Comparison of ENCODE assay signal across 26 cellular contexts in the genomic region with DNA sequence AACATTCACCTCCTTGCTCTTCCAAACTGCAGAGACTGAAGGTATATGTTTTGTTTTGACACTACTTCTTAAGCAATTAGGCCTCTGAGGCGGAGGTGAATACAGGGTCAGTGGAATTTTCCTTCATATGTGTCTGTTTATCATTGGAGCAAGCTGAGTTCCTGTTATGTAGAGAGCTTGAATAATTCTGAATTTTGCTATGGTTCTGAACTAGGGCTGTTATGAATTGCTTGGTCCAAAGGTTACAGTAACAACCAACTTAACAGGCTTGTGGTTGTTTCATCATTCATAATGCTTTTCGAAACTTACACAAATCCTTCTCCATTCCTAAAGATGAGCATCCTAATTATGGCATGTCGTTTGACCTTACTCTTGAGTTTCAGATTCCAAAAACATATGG.
"Had no signal": no experiment of that assay in that cellular context is flagged by ENCODE, and none has a peak within 500 bp of the region (broad histone marks: within the 10 kb centered on the region; RNA-seq: fewer than 3 reads in every experiment).

No MANE protein-coding gene starts in this region.

- H3K4me1 ChIP-seq: neural progenitor cell had no signal

- H3K36me3 Mint-ChIP-seq: activated naive CD8-positive, alpha-beta T cell treated with anti-CD3 and anti-CD28 coated beads for 36 hours; neural progenitor cell had no signal

- H3K4me3 Mint-ChIP-seq: activated naive CD4-positive, alpha-beta T cell treated with anti-CD3 and anti-CD28 coated beads for 36 hours; activated naive CD8-positive, alpha-beta T cell treated with anti-CD3 and anti-CD28 coated beads for 36 hours; activated T-helper 1 cell treated with anti-CD3 and anti-CD28 coated beads, Interleukin-12 subunit alpha, Interleukin-12 subunit beta, Interleukin-2, Interleukin-4 antibody, amounts not matched to agents 30 ng/mL and 10 ng/mL and 1 ng/mL, durations not matched to agents 14 hours and 24 hours and 36 hours; effector memory CD8-positive, alpha-beta T cell; naive thymus-derived CD8-positive, alpha-beta T cell; neural progenitor cell; stimulated activated naive CD8-positive, alpha-beta T cell treated with anti-CD3 and anti-CD28 coated beads, Interleukin-15, Interleukin-2, amounts not matched to agents 100 ng/mL and 50 ng/mL, for 24 hours had no signal

- H3K9ac ChIP-seq: neural progenitor cell had no signal

- H2AFZ ChIP-seq: neural progenitor cell had no signal

- H3K9me3 ChIP-seq: spleen, thoracic aorta had no signal

- H3K27ac ChIP-seq: brain microvascular endothelial cell, neural progenitor cell, thoracic aorta had no signal

- ATAC-seq: effector memory CD8-positive, alpha-beta T cell; left ventricle myocardium superior; naive thymus-derived CD8-positive, alpha-beta T cell; right cardiac atrium had no signal

- H3K27ac Mint-ChIP-seq: activated naive CD4-positive, alpha-beta T cell treated with anti-CD3 and anti-CD28 coated beads for 36 hours; activated naive CD8-positive, alpha-beta T cell treated with anti-CD3 and anti-CD28 coated beads for 36 hours; activated T-helper 1 cell treated with anti-CD3 and anti-CD28 coated beads, Interleukin-12 subunit alpha, Interleukin-12 subunit beta, Interleukin-2, Interleukin-4 antibody, amounts not matched to agents 30 ng/mL and 10 ng/mL and 1 ng/mL, durations not matched to agents 14 hours and 24 hours and 36 hours; effector memory CD8-positive, alpha-beta T cell; naive thymus-derived CD8-positive, alpha-beta T cell; neural progenitor cell; stimulated activated naive CD8-positive, alpha-beta T cell treated with anti-CD3 and anti-CD28 coated beads, Interleukin-15, Interleukin-2, amounts not matched to agents 100 ng/mL and 50 ng/mL, for 24 hours had no signal

- H3K4me3 ChIP-seq: neural progenitor cell, spleen, thoracic aorta had no signal

- DNase-seq: activated CD4-positive, alpha-beta T cell treated with anti-CD3 and anti-CD28 coated beads for 4 hours; activated CD4-positive, alpha-beta T cell treated with anti-CD3 and anti-CD28 coated beads, Interleukin-2, amount 50 U/mL, for 4 hours; activated CD8-positive, alpha-beta memory T cell treated with anti-CD3 and anti-CD28 coated beads, Interleukin-2, amount 50 U/mL, for 4 hours; activated effector memory CD4-positive, alpha-beta T cell treated with anti-CD3 and anti-CD28 coated beads, Interleukin-2, amount 50 U/mL, for 16 hours; activated naive CD4-positive, alpha-beta T cell treated with anti-CD3 and anti-CD28 coated beads for 36 hours; activated naive CD8-positive, alpha-beta T cell treated with anti-CD3 and anti-CD28 coated beads for 36 hours; activated T-cell treated with anti-CD3 and anti-CD28 coated beads, Interleukin-2, amount 50 U/mL, for 1 hour; amniotic stem cell; brain microvascular endothelial cell; cortex of kidney; effector memory CD8-positive, alpha-beta T cell; foreskin melanocyte; islet precursor cell; left ventricle myocardium superior; mammary epithelial cell; midbrain; naive thymus-derived CD8-positive, alpha-beta T cell; posterior cingulate gyrus; right cardiac atrium; spleen; T-helper 2 cell; trophoblast cell had no signal

- H3K36me3 ChIP-seq: brain microvascular endothelial cell, neural progenitor cell, spleen, thoracic aorta had no signal

- H3K27me3 Mint-ChIP-seq: effector memory CD8-positive, alpha-beta T cell; naive thymus-derived CD8-positive, alpha-beta T cell; stimulated activated naive CD8-positive, alpha-beta T cell treated with anti-CD3 and anti-CD28 coated beads, Interleukin-15, Interleukin-2, amounts not matched to agents 100 ng/mL and 50 ng/mL, for 24 hours had no signal

- H3K9me3 Mint-ChIP-seq: activated T-helper 1 cell treated with anti-CD3 and anti-CD28 coated beads, Interleukin-12 subunit alpha, Interleukin-12 subunit beta, Interleukin-2, Interleukin-4 antibody, amounts not matched to agents 30 ng/mL and 10 ng/mL and 1 ng/mL, durations not matched to agents 14 hours and 24 hours and 36 hours had no signal

- H3K4me2 ChIP-seq: neural progenitor cell had no signal

- H3K27me3 ChIP-seq: brain microvascular endothelial cell, neural progenitor cell, spleen had no signal

- H3K4me1 Mint-ChIP-seq: neural progenitor cell had no signal
